20 cellular contexts compared by ENCODE assay signal in genomic region chr16:31697744-31698125, GRCh38.
A peak's percentile ranks its signal among the peaks of the same experiment; 100 is the strongest.
DNase-seq lines count a peak whose midpoint lies in the region; ATAC-seq, FAIRE-seq and TF ChIP-seq lines count a peak whose summit lies in the region.
"Had no signal": no experiment of that assay in that cellular context is flagged by ENCODE, and none has a peak within 500 bp of the region (broad histone marks: within the 10 kb centered on the region; RNA-seq: fewer than 3 reads in every experiment).

No MANE protein-coding gene starts in this region.

- H3K9me3 ChIP-seq in A549: no peaks in the 10 kb centered on the region; the same call in 2 of the 3 replicates
- no peaks in the 10 kb centered on the region for H3K9me3 ChIP-seq in K562 (replicated peaks; ENCODE audit: control insufficient read depth, insufficient read depth, low read depth, low read length)
- H3K9me3 ChIP-seq: Caco-2 had no signal

- no peaks in the 10 kb centered on the region for H3K36me3 Mint-ChIP-seq in neural crest cell (ENCODE audit: low read depth)
- peaks cover 19% of the 10 kb centered on the region for H3K36me3 Mint-ChIP-seq in activated CD8-positive, alpha-beta T cell treated with anti-CD3 and anti-CD28 coated beads for 36 hours (ENCODE audit: low read depth)

- CTCF ChIA-PET in A549 (lab: Yijun Ruan, JAX) (interaction anchor here (1.1 kb wide), 1 partner anchor 171 kb away, joined by 3 read pairs; no protein-coding TSS in a partner anchor), K562 (lab: Yijun Ruan, JAX; ENCODE audit: low intra/inter-chr PET ratio) (no interaction called here)
- CTCF ChIA-PET in activated CD8-positive, alpha-beta T cell treated with anti-CD3 and anti-CD28 coated beads for 36 hours (lab: Charles Lee): interaction anchor here (1.0 to 1.9 kb wide), 2 partner anchors 171 to 237 kb away, joined by 4 to 5 read pairs; no protein-coding TSS in a partner anchor

- TF ChIP-seq EP300 in A549 (IDR thresholded peaks at IDR 0.05) (no peak), K562 (IDR thresholded peaks at IDR 0.05; ENCODE audit: low read length) (no peak)

- WGBS in A549 (ENCODE audit: missing lambda C conversion rate): 27% methylated on average over 4 of the region's 4 CpGs
- 16% methylated on average over 4 of the region's 4 CpGs for WGBS in K562 (ENCODE audit: insufficient coverage, low coverage, missing lambda C conversion rate)

- ATAC-seq in A549 (no peak), K562 (no peak), GM19328 (IDR thresholded peaks at IDR 0.05; ENCODE audit: unreplicated experiment) (no peak)
- ATAC-seq in activated CD8-positive, alpha-beta T cell treated with anti-CD3 and anti-CD28 coated beads for 36 hours: no peak
- ATAC-seq: CD8-positive, alpha-beta T cell had no signal

- BruUV-seq in K562 (replicated peaks; lab: Mats Ljungman, UMichigan): no TSS peak

- H3K4me3 Mint-ChIP-seq in neural crest cell: peak overlapping the region; percentile 24
- no peak overlapping the region for H3K4me3 Mint-ChIP-seq in activated CD8-positive, alpha-beta T cell treated with anti-CD3 and anti-CD28 coated beads for 36 hours
- H3K4me3 Mint-ChIP-seq: B cell; CD8-positive, alpha-beta T cell had no signal

- H3K36me3 ChIP-seq in K562 (ENCODE audit: control insufficient read depth, insufficient read depth, low read length): peaks cover 7% of the 10 kb centered on the region; the same call in 2 of the 3 replicates

- no peak for TF ChIP-seq CTCF in A549 (IDR thresholded peaks at IDR 0.05)
- TF ChIP-seq CTCF in K562 (IDR thresholded peaks at IDR 0.05 in 2 of 3, conservative IDR thresholded peaks at IDR 0.05 in 1 of 3; ENCODE audit: insufficient read depth in 2 of 3, low read depth in 1 of 3, low read length in 3 of 3): no peak
- TF ChIP-seq CTCF in neural crest cell (conservative IDR thresholded peaks at IDR 0.05): no peak
- no peak for TF ChIP-seq CTCF in activated CD8-positive, alpha-beta T cell treated with anti-CD3 and anti-CD28 coated beads for 36 hours (IDR thresholded peaks at IDR 0.05)

- no peaks in the 10 kb centered on the region for H3K27me3 ChIP-seq in K562 (ENCODE audit: control insufficient read depth in 2 of 2, insufficient read depth in 2 of 2, low read length in 2 of 2)
- H3K27me3 ChIP-seq: BLaER1 treated with 17β-estradiol and CSF1 and Interleukin-3, amounts not matched to agents 10 nM and 100 nM had no signal

- no peak overlapping the region for H2AFZ ChIP-seq in K562 (ENCODE audit: low read depth, low read length)

- H3K4me2 ChIP-seq in A549 (no peak overlapping the region), K562 (ENCODE audit: insufficient read depth, low read length) (no peak overlapping the region)
- H3K4me2 ChIP-seq: BLaER1 treated with 17β-estradiol and CSF1 and Interleukin-3, amounts not matched to agents 10 nM and 100 nM had no signal

- H3K4me1 ChIP-seq in A549 (peaks cover 5% of the 10 kb centered on the region; the same call in 2 of the 3 replicates), K562 (replicated peaks in 1 of 2; ENCODE audit: control insufficient read depth in 2 of 2, insufficient read depth in 2 of 2, low read length in 2 of 2) (peaks cover 5 to 8% of the 10 kb centered on the region in 2 experiments; a peak in 4 of 5 replicates)

- in situ Hi-C loops in K562 (cut with MboI): loop anchor here (10.0 kb wide), 3 partner anchors 243 to 743 kb away; partner anchors contain the start of genes ARMC5 and SETD1A

- TF ChIP-seq POLR2A in A549 (IDR thresholded peaks at IDR 0.05; ENCODE audit: low read length): no peak
- no peak for TF ChIP-seq POLR2A in K562 (conservative IDR thresholded peaks at IDR 0.05)

- TF ChIP-seq RAD21 in A549 (conservative IDR thresholded peaks at IDR 0.05 in 1 of 2, IDR thresholded peaks at IDR 0.05 in 1 of 2) (no peak), K562 (CRISPR knock-in tag; conservative IDR thresholded peaks at IDR 0.05 in 1 of 2, IDR thresholded peaks at IDR 0.05 in 1 of 2) (no peak)

- H3K79me2 ChIP-seq in K562 (ENCODE audit: control insufficient read depth, insufficient read depth, low read length): peaks cover 23% of the 10 kb centered on the region

- no peaks in the 10 kb centered on the region for H3K9me3 Mint-ChIP-seq in neural crest cell
- H3K9me3 Mint-ChIP-seq in activated CD8-positive, alpha-beta T cell treated with anti-CD3 and anti-CD28 coated beads for 36 hours: peaks cover 4% of the 10 kb centered on the region
- H3K9me3 Mint-ChIP-seq: CD4-positive, alpha-beta T cell; CD8-positive, alpha-beta T cell had no signal

- no peaks in the 10 kb centered on the region for H4K20me1 ChIP-seq in K562 (replicated peaks; ENCODE audit: control insufficient read depth, insufficient read depth, low read length)

- no peak overlapping the region for H3K9ac ChIP-seq in K562 (ENCODE audit: insufficient read depth in 1 of 2, low read depth in 2 of 2, low read length in 2 of 2)
- H3K9ac ChIP-seq: BLaER1 treated with 17β-estradiol and CSF1 and Interleukin-3, amounts not matched to agents 10 nM and 100 nM had no signal

- DNase-seq in A549 (ENCODE audit: low read depth in 1 of 2, low spot score in 1 of 2) (no peak), K562 (ENCODE audit: extremely low read depth in 1 of 4, low spot score in 3 of 4) (no peak), neural crest cell (ENCODE audit: low read depth, low spot score) (no peak)
- DNase-seq in activated CD8-positive, alpha-beta T cell treated with anti-CD3 and anti-CD28 coated beads for 36 hours: no peak
- DNase-seq in stimulated activated CD4-positive, alpha-beta T cell treated with anti-CD3 and anti-CD28 coated beads, Interleukin-4, amount 100 ng/mL, for 1 hour: no peak
- DNase-seq: 8988T; AML-193; Caco-2; Calu3; CD4-positive, alpha-beta T cell; CD8-positive, alpha-beta T cell; DMS79 treated with DMSO at 0.1 percent for 48 hours had no signal

- no peak overlapping the region for H3K4me3 ChIP-seq in A549
- no peak overlapping the region for H3K4me3 ChIP-seq in K562
- H3K4me3 ChIP-seq: BLaER1 treated with 17β-estradiol and CSF1 and Interleukin-3, amounts not matched to agents 10 nM and 100 nM had no signal

- H3K4me1 Mint-ChIP-seq in neural crest cell: peaks cover 10% of the 10 kb centered on the region
- peaks cover 24% of the 10 kb centered on the region for H3K4me1 Mint-ChIP-seq in activated CD8-positive, alpha-beta T cell treated with anti-CD3 and anti-CD28 coated beads for 36 hours (ENCODE audit: low read depth)

- intact Hi-C loops in K562 (cut with micrococcal nuclease): loop anchor here (2.0 to 10.0 kb wide), 2 partner anchors 245 to 313 kb away; no protein-coding TSS in a partner anchor
- intact Hi-C loops in activated CD8-positive, alpha-beta T cell treated with anti-CD3 and anti-CD28 coated beads for 36 hours (cut with micrococcal nuclease): no loop called here

- H3K27ac ChIP-seq in A549 (no peak overlapping the region), K562 (ENCODE audit: extremely low read depth, low read depth, low read length) (no peak overlapping the region)
- H3K27ac ChIP-seq: BLaER1 treated with 17β-estradiol and CSF1 and Interleukin-3, amounts not matched to agents 10 nM and 100 nM; C4-2B had no signal

- peaks cover 27% of the 10 kb centered on the region for H3K27me3 Mint-ChIP-seq in neural crest cell (ENCODE audit: low read depth)
- H3K27me3 Mint-ChIP-seq in activated CD8-positive, alpha-beta T cell treated with anti-CD3 and anti-CD28 coated beads for 36 hours: no peaks in the 10 kb centered on the region
- H3K27me3 Mint-ChIP-seq: B cell; CD4-positive, alpha-beta T cell had no signal

- POLR2A ChIA-PET in A549 (lab: Yijun Ruan, JAX) (no interaction called here), K562 (lab: Yijun Ruan, JAX) (interaction anchor here (0.6 kb wide), 1 partner anchor 237 kb away, joined by 3 read pairs; no protein-coding TSS in a partner anchor)
- POLR2A ChIA-PET in activated CD8-positive, alpha-beta T cell treated with anti-CD3 and anti-CD28 coated beads for 36 hours (lab: Charles Lee): interaction anchor here (8.0 kb wide), 1 partner anchor 14 kb away, joined by 151 read pairs; a partner anchor contains a TSS

- no peak for FAIRE-seq in A549 (lab: Jason Lieb, UNC)
- FAIRE-seq in K562 (lab: Jason Lieb, UNC): no peak
- FAIRE-seq: A204.1, D721Med, G401.6, GM12891 had no signal

- H3K9me1 ChIP-seq in K562 (ENCODE audit: control insufficient read depth, insufficient read depth, low read length): peaks cover 2% of the 10 kb centered on the region

- H3K27ac Mint-ChIP-seq in neural crest cell (ENCODE audit: unreplicated experiment): no peak overlapping the region
- H3K27ac Mint-ChIP-seq in activated CD8-positive, alpha-beta T cell treated with anti-CD3 and anti-CD28 coated beads for 36 hours: no peak overlapping the region
- H3K27ac Mint-ChIP-seq: B cell; CD4-positive, alpha-beta T cell; CD8-positive, alpha-beta T cell had no signal

TF ChIP-seq in A549, 52 proteins besides CTCF, POLR2A, EP300 and RAD21:
- TF ChIP-seq MAFK (IDR thresholded peaks at IDR 0.05; ENCODE audit: partially characterized antibody): peak; percentile 21
- TF ChIP-seq CHD2 (IDR thresholded peaks at IDR 0.05; ENCODE audit: low read length, partially characterized antibody): no peak

TF ChIP-seq in K562, 482 proteins besides CTCF, POLR2A, EP300 and RAD21:
- TF ChIP-seq ZNF316 (IDR thresholded peaks at IDR 0.05) (peak; percentile 58), SPI1 (IDR thresholded peaks at IDR 0.05; ENCODE audit: borderline replicate concordance, low read depth, low read length) (no peak)

Comparison
In these comparisons a context has a peak if more than half of its experiments do, and no peak if none do; other contexts are left out.
1. Of the 35 proteins assayed by ChIP-seq in both K562 and A549: peak only in K562: none; only in A549: MAFK; in both: none; in neither: 34.